Comparison of ENCODE assay signal across 25 cellular contexts in the genomic region with DNA sequence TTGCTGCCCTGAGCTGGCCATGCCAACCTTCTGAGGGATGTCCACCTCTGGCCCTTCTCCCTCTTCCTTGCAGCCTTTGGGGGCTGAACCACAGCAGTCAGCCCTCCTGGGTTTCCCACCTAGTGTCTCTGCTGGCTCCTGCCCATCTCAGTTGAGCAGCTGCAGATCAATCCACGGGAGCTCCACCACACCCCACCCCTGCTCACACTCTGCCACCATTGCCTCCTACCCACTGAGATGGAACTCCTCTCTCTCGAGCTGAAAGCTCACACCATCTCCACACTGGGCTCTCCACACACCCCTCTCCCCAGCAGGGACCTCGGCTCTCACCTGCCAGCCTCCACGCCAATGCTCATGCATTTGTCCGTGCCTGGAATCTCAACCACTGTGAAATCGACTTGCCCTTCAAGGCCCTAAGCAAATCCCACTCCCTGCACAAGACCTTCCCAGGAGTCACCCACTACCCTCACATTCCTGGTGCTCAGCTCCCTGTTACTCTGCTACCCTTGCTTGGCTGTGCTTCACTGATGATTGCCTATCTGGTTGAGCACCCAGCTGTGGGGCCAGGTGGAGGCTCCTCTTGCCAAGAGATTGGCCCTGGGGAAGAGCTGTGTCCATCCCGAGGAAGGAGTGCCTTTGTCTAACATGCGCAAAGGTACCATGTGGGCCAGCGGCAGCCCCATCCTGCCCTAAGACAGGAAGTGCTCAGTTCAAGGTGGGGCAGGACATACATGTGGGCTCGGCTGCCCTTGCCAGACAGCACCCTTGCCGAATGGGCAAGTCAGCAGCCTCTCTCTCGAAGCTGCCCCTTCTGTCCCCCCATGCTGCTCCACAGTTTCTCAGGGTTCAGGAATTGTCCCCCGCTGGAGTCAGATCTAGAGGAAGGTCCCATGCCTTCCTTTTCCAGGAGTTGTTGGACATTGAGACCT.
DNase-seq lines count a peak whose midpoint lies in the region; ATAC-seq and TF ChIP-seq lines count a peak whose summit lies in the region.
"Had no signal": no experiment of that assay in that cellular context is flagged by ENCODE, and none has a peak within 500 bp of the region (broad histone marks: within the 10 kb centered on the region; RNA-seq: fewer than 3 reads in every experiment).

No MANE protein-coding gene starts in this region.

- H3K9me3 ChIP-seq in BLaER1 (no peaks in the 10 kb centered on the region), endodermal cell (ENCODE audit: control insufficient read depth, low read length) (no peaks in the 10 kb centered on the region)
- H3K9me3 ChIP-seq: ovary, thoracic aorta had no signal

- TF ChIP-seq CTCF in endodermal cell (conservative IDR thresholded peaks at IDR 0.05): no peak

- 91 to 94% methylated on average over 12 to 13 of the region's 13 CpGs for WGBS in endodermal cell (ENCODE audit: insufficient coverage in 1 of 2, insufficient read length in 1 of 2), 2 experiments

- no peaks in the 10 kb centered on the region for H3K9me3 Mint-ChIP-seq in endodermal cell
- H3K9me3 Mint-ChIP-seq: CD8-positive, alpha-beta memory T cell; central memory CD8-positive, alpha-beta T cell; naive thymus-derived CD4-positive, alpha-beta T cell; stimulated activated effector memory CD8-positive, alpha-beta T cell treated with anti-CD3 and anti-CD28 coated beads, Interleukin-12 subunit alpha, Interleukin-12 subunit beta, amount 100 ng/mL, for 72 hours had no signal

- intact Hi-C loops in sciatic nerve (cut with DNase I): loop anchor here (10.0 kb wide), 1 partner anchor 196 kb away; no protein-coding TSS in a partner anchor

- H3K27ac Mint-ChIP-seq in endodermal cell: no peak overlapping the region
- H3K27ac Mint-ChIP-seq: naive thymus-derived CD4-positive, alpha-beta T cell; stimulated activated effector memory CD8-positive, alpha-beta T cell treated with anti-CD3 and anti-CD28 coated beads, Interleukin-12 subunit alpha, Interleukin-12 subunit beta, amount 100 ng/mL, for 72 hours had no signal

- H3K9ac ChIP-seq in BLaER1: no peak overlapping the region
- no peak overlapping the region for H3K9ac ChIP-seq in endodermal cell (ENCODE audit: extremely low read depth, low read length, poor library complexity, severe bottlenecking)

- H3K4me2 ChIP-seq in BLaER1: peak overlapping the region; percentile 86

- no peak for ATAC-seq in sciatic nerve
- ATAC-seq in HG03280 (IDR thresholded peaks at IDR 0.05; ENCODE audit: unreplicated experiment): no peak
- ATAC-seq in HG02852 (IDR thresholded peaks at IDR 0.05; ENCODE audit: unreplicated experiment): no peak
- ATAC-seq: HCT116; naive thymus-derived CD4-positive, alpha-beta T cell; stimulated activated effector memory CD8-positive, alpha-beta T cell treated with anti-CD3 and anti-CD28 coated beads, Interleukin-12 subunit alpha, Interleukin-12 subunit beta, amount 100 ng/mL, for 72 hours had no signal

- no peaks in the 10 kb centered on the region for H3K36me3 Mint-ChIP-seq in endodermal cell (ENCODE audit: low read depth)
- H3K36me3 Mint-ChIP-seq: CD8-positive, alpha-beta memory T cell; naive thymus-derived CD4-positive, alpha-beta T cell; stimulated activated effector memory CD8-positive, alpha-beta T cell treated with anti-CD3 and anti-CD28 coated beads, Interleukin-12 subunit alpha, Interleukin-12 subunit beta, amount 100 ng/mL, for 72 hours had no signal

- H4K20me1 ChIP-seq in BLaER1: no peaks in the 10 kb centered on the region

- no peak overlapping the region for H3K4me3 ChIP-seq in BLaER1
- no peak overlapping the region for H3K4me3 ChIP-seq in endodermal cell (ENCODE audit: low read length)
- H3K4me3 ChIP-seq: ovary, thoracic aorta had no signal

- H3K4me1 ChIP-seq in BLaER1 (peaks cover 56% of the 10 kb centered on the region), endodermal cell (ENCODE audit: control insufficient read depth, insufficient read depth, low read length) (peaks cover 2% of the 10 kb centered on the region)

- H3K4me1 Mint-ChIP-seq in endodermal cell: peaks cover 3% of the 10 kb centered on the region
- H3K4me1 Mint-ChIP-seq: CD8-positive, alpha-beta memory T cell; central memory CD8-positive, alpha-beta T cell; stimulated activated effector memory CD8-positive, alpha-beta T cell treated with anti-CD3 and anti-CD28 coated beads, Interleukin-12 subunit alpha, Interleukin-12 subunit beta, amount 100 ng/mL, for 72 hours had no signal

- H3K4me3 Mint-ChIP-seq in endodermal cell: no peak overlapping the region
- H3K4me3 Mint-ChIP-seq: CD8-positive, alpha-beta memory T cell; central memory CD8-positive, alpha-beta T cell; naive thymus-derived CD4-positive, alpha-beta T cell; stimulated activated effector memory CD8-positive, alpha-beta T cell treated with anti-CD3 and anti-CD28 coated beads, Interleukin-12 subunit alpha, Interleukin-12 subunit beta, amount 100 ng/mL, for 72 hours had no signal

- peaks cover 4% of the 10 kb centered on the region for H3K27me3 Mint-ChIP-seq in endodermal cell (ENCODE audit: insufficient read depth)

- no peaks in the 10 kb centered on the region for H3K36me3 ChIP-seq in BLaER1
- H3K36me3 ChIP-seq in endodermal cell (ENCODE audit: control insufficient read depth, insufficient read depth, low read length): no peaks in the 10 kb centered on the region
- H3K36me3 ChIP-seq: ovary, thoracic aorta had no signal

- H3K27me3 ChIP-seq in BLaER1: no peaks in the 10 kb centered on the region
- no peaks in the 10 kb centered on the region for H3K27me3 ChIP-seq in endodermal cell (ENCODE audit: control insufficient read depth, insufficient read depth, low read length, poor library complexity, severe bottlenecking)
- H3K27me3 ChIP-seq: ovary had no signal

- DNase-seq in D341Med (ENCODE audit: low spot score): peak; percentile 3
- DNase-seq in endodermal cell: peak; percentile 29
- peak; percentile 39 for DNase-seq in sciatic nerve (ENCODE audit: low spot score)
- DNase-seq in SK-N-DZ (ENCODE audit: low spot score): no peak
- DNase-seq: activated CD4-positive, alpha-beta T cell treated with anti-CD3 and anti-CD28 coated beads for 4 hours; activated naive CD4-positive, alpha-beta T cell treated with Interleukin-2 at 50 U/mL for 16 hours; anterior cingulate cortex; CD8-positive, alpha-beta memory T cell; DMS79; erythroblast; foreskin melanocyte; hypothalamus; naive thymus-derived CD4-positive, alpha-beta T cell; NCI-H1105; NCI-H510A; ovary; SW 1271 had no signal

- H3K27ac ChIP-seq in BLaER1 (0 out of 2 replicates have a peak overlapping the region, but pooled peaks have one; percentile 23), endodermal cell (ENCODE audit: low read depth, low read length) (no peak overlapping the region)
- H3K27ac ChIP-seq: ovary, RWPE1 had no signal
